ENCODE assay signal across 21 cellular contexts in the genomic region with DNA sequence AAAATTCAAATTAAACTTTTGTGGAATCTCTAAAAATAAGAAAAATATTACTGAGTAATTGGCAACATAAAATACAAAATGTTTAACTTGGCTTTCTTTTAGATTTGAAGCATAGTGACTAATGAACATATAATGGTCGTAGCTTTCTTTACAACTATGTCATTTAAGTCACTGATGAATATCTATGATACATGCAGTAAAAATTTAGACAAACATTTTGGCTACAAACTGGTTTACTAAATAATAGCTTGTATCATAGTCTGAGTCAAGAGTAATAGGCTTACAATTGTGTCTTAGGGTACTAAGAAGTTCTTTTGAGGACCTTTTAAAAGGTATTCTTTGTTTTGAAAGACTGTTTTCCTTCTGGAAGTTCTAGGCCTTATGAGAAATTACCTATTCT. TPM values are rescaled to one million over a fixed set of nuclear protein-coding genes. Genes with fewer than 3 reads are reported as not detected.
DNase-seq lines count a peak whose midpoint lies in the region; ATAC-seq, FAIRE-seq and TF ChIP-seq lines count a peak whose summit lies in the region.
"Had no signal": no experiment of that assay in that cellular context is flagged by ENCODE, and none has a peak within 500 bp of the region (broad histone marks: within the 10 kb centered on the region; RNA-seq: fewer than 3 reads in every experiment).

No MANE protein-coding gene starts in this region.

- TF ChIP-seq CTCF in dorsolateral prefrontal cortex (IDR thresholded peaks at IDR 0.05 in 54 of 56, conservative IDR thresholded peaks at IDR 0.05 in 2 of 56; ENCODE audit: low read depth in 1 of 56, partially characterized antibody in 56 of 56) (no peak), body of pancreas (IDR thresholded peaks at IDR 0.05) (no peak)

- DNase-seq in EH (ENCODE audit: low read depth) (peak; percentile 83), RCC 7860 (ENCODE audit: low spot score) (peak; percentile 24), dorsolateral prefrontal cortex (no peak), non-pigmented ciliary epithelial cell (ENCODE audit: low read depth) (peak; percentile 17), NCI-H1105 treated with DMSO at 0.1 percent for 48 hours (lab: John Stamatoyannopoulos, UW) (no peak), hippocampal formation (lab: John Stamatoyannopoulos, UW) (no peak), body of pancreas (no peak)
- DNase-seq: activated CD4-positive, CD25-positive, alpha-beta regulatory T cell; activated CD8-positive, alpha-beta memory T cell treated with anti-CD3 and anti-CD28 coated beads, Interleukin-2, amount 10 ng/mL, durations not matched to agents 7 days and 5 days; activated gamma-delta T cell treated with Interleukin-2 at 50 U/mL for 16 hours; endodermal cell; head of caudate nucleus; Kasumi-1; NCI-H1694 treated with DMSO at 0.1 percent for 48 hours; NCI-H526; OCI-M1; stomach; uterus had no signal

- H3K9me3 ChIP-seq in body of pancreas: no peaks in the 10 kb centered on the region
- H3K9me3 ChIP-seq: stomach, uterus had no signal

- H3K27me3 ChIP-seq in dorsolateral prefrontal cortex (no peaks in the 10 kb centered on the region), body of pancreas (no peaks in the 10 kb centered on the region)
- H3K27me3 ChIP-seq: stomach, uterus had no signal

- H3K36me3 ChIP-seq in body of pancreas (replicated peaks in 1 of 2; ENCODE audit: insufficient read depth in 1 of 2, low read depth in 2 of 2): no peaks in the 10 kb centered on the region
- H3K36me3 ChIP-seq: stomach, uterus had no signal

- no peak overlapping the region for H3K4me3 ChIP-seq in dorsolateral prefrontal cortex
- no peak overlapping the region for H3K4me3 ChIP-seq in body of pancreas
- H3K4me3 ChIP-seq: stomach, uterus had no signal

- ATAC-seq in body of pancreas (no peak), GM21367 (IDR thresholded peaks at IDR 0.05; ENCODE audit: unreplicated experiment) (no peak)
- ATAC-seq: activated CD8-positive, alpha-beta memory T cell treated with anti-CD3 and anti-CD28 coated beads, Interleukin-2, amount 10 ng/mL, durations not matched to agents 7 days and 5 days had no signal

- intact Hi-C loops in dorsolateral prefrontal cortex (cut with DNase I) (loop anchor here (2.0 to 10.0 kb wide), 3 partner anchors 29 to 189 kb away; a partner anchor contains a TSS), body of pancreas (cut with DNase I) (no loop called here)

- 0 to 31% methylated on average over 1 of the region's 1 CpG for WGBS in body of pancreas, 2 donors

- TF ChIP-seq POLR2A in body of pancreas (IDR thresholded peaks at IDR 0.05): no peak

- peak overlapping the region in 42 of 59 donors; percentile 4 to 97 (median 80) for H3K27ac ChIP-seq in dorsolateral prefrontal cortex
- no peak overlapping the region for H3K27ac ChIP-seq in body of pancreas
- H3K27ac ChIP-seq: C4-2B, parathyroid adenoma, stomach, uterus had no signal

- FAIRE-seq in RCC 7860 (lab: Jason Lieb, UNC): peak; percentile 72

- peaks cover 9% of the 10 kb centered on the region for H3K4me1 ChIP-seq in body of pancreas

RNA-seq across cellular contexts. Expression of a gene that starts 2.0 kb away (rescaled TPM):
- total RNA-seq in dorsolateral prefrontal cortex: 100 to 1,000 TPM; 149 to 320 (median 208) TPM
- total RNA-seq in body of pancreas: 10 to 100 TPM; 27.5 to 75.8 TPM

Comparison
In these comparisons a context has a peak if more than half of its experiments do, and no peak if none do; other contexts are left out.
1. DNase-seq: peak in EH (single experiment), RCC 7860 (single experiment) and non-pigmented ciliary epithelial cell (single experiment); none in dorsolateral prefrontal cortex (0 of 10), NCI-H1105 treated with DMSO at 0.1 percent for 48 hours (single experiment), hippocampal formation (0 of 2) and body of pancreas (0 of 4).
2. H3K27ac ChIP-seq: peak in dorsolateral prefrontal cortex (42 of 59); none in body of pancreas (0 of 4).